18 cellular contexts compared by ENCODE assay signal in the genomic region with DNA sequence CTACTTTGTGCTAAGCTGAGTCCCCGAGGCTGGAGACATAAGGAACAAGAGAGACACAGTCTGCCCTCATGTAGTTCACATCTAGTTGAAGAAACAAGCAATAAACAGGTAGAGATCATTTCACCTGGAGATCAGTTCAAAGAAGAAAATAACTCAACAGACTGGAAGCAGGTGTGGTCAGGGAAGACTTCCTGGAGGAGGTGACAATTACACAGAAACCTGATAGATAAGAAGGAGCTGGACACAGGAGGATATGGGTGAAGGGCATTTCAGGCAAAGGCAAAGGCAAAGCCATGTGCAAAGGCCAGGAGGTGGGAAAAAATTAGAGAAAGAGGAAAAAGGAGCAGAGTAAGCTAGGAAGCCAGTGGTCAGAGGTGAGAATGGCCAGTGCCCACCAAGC.
DNase-seq lines count a peak whose midpoint lies in the region; ATAC-seq, FAIRE-seq and TF ChIP-seq lines count a peak whose summit lies in the region.
"Had no signal": no experiment of that assay in that cellular context is flagged by ENCODE, and none has a peak within 500 bp of the region (broad histone marks: within the 10 kb centered on the region; RNA-seq: fewer than 3 reads in every experiment).

No MANE protein-coding gene starts in this region.

- H3K4me3 ChIP-seq in SJCRH30 (no peak overlapping the region), bronchial epithelial cell (ENCODE audit: low read depth, low read length) (no peak overlapping the region), muscle layer of duodenum (ENCODE audit: low read depth in 1 of 2, low read length in 2 of 2) (no peak overlapping the region)

- H3K27ac ChIP-seq in SJCRH30 (peak overlapping the region; percentile 12; the same call in 1 of the 2 replicates), muscle layer of duodenum (ENCODE audit: low read length) (peak overlapping the region; percentile 60), substantia nigra (ENCODE audit: low read depth, low read length, poor library complexity, severe bottlenecking) (peak overlapping the region; percentile 90)
- H3K27ac ChIP-seq: parathyroid adenoma had no signal

- H3K4me1 ChIP-seq in SJCRH30 (peaks cover 13% of the 10 kb centered on the region; the same call in 1 of the 2 replicates), muscle layer of duodenum (ENCODE audit: control insufficient read depth in 1 of 2, insufficient read depth in 2 of 2, low read length in 2 of 2) (peaks cover 6 to 10% of the 10 kb centered on the region in 2 donors)
- H3K4me1 ChIP-seq: parathyroid adenoma had no signal

- H3K36me3 Mint-ChIP-seq in activated CD8-positive, alpha-beta T cell treated with anti-CD3 and anti-CD28 coated beads, Interleukin-2, amount 10 ng/mL, durations not matched to agents 7 days and 5 days (ENCODE audit: low read depth), result no peaks in the 10 kb centered on the region
- H3K36me3 Mint-ChIP-seq: activated naive CD8-positive, alpha-beta T cell had no signal

- POLR2A ChIA-PET in activated CD8-positive, alpha-beta T cell treated with anti-CD3 and anti-CD28 coated beads, Interleukin-2, amount 10 ng/mL, durations not matched to agents 7 days and 5 days (lab: Charles Lee), result no interaction called here

- no peaks in the 10 kb centered on the region for H3K4me1 Mint-ChIP-seq in activated CD8-positive, alpha-beta T cell treated with anti-CD3 and anti-CD28 coated beads, Interleukin-2, amount 10 ng/mL, durations not matched to agents 7 days and 5 days (ENCODE audit: low read depth)

- TF ChIP-seq CTCF in bronchial epithelial cell (IDR thresholded peaks at IDR 0.05; ENCODE audit: insufficient read depth, low read length, severe bottlenecking), result no peak

- CTCF ChIA-PET in activated CD8-positive, alpha-beta T cell treated with anti-CD3 and anti-CD28 coated beads, Interleukin-2, amount 10 ng/mL, durations not matched to agents 7 days and 5 days (lab: Charles Lee), result no interaction called here

- FAIRE-seq in bronchial epithelial cell (lab: Jason Lieb, UNC), result peak; percentile 72
- FAIRE-seq: G401.6 had no signal

- peaks cover 5% of the 10 kb centered on the region for H3K9me3 ChIP-seq in SJCRH30 (replicated peaks)
- peaks cover 0 to 3% of the 10 kb centered on the region in 2 donors for H3K9me3 ChIP-seq in muscle layer of duodenum (ENCODE audit: control insufficient read depth in 1 of 2, low read length in 2 of 2)

- no peak for DNase-seq in SJCRH30
- no peak for DNase-seq in bronchial epithelial cell (ENCODE audit: low read depth)
- DNase-seq in substantia nigra (lab: John Stamatoyannopoulos, UW), result no peak
- no peak for DNase-seq in NCI-H774 (lab: John Stamatoyannopoulos, UW)
- no peak for DNase-seq in NCI-H1092 treated with DMSO at 0.1 percent for 48 hours (lab: John Stamatoyannopoulos, UW)
- no peak for DNase-seq in activated CD8-positive, alpha-beta T cell treated with anti-CD3 and anti-CD28 coated beads, Interleukin-2, amount 10 ng/mL, durations not matched to agents 7 days and 5 days
- DNase-seq: activated CD4-positive, alpha-beta T cell treated with anti-CD3 and anti-CD28 coated beads, Interleukin-2, amount 50 U/mL, for 48 hours; activated T-cell treated with anti-CD3 and anti-CD28 coated beads, Interleukin-2, amount 50 U/mL, for 48 hours; AML-193; cerebellar nuclear complex; NCI-H1417 treated with DMSO at 0.1 percent for 48 hours; stimulated activated CD4-positive, alpha-beta T cell treated with anti-CD3 and anti-CD28 coated beads, Interleukin-15, amount 100 ng/mL, for 24 hours; SW 1271 had no signal

- H3K36me3 ChIP-seq in SJCRH30 (no peaks in the 10 kb centered on the region), bronchial epithelial cell (ENCODE audit: control insufficient read depth, insufficient read depth, low read length) (no peaks in the 10 kb centered on the region), muscle layer of duodenum (ENCODE audit: control insufficient read depth in 1 of 2, insufficient read depth in 2 of 2, low read length in 2 of 2) (no peaks in the 10 kb centered on the region)

- ATAC-seq in activated CD8-positive, alpha-beta T cell treated with anti-CD3 and anti-CD28 coated beads, Interleukin-2, amount 10 ng/mL, durations not matched to agents 7 days and 5 days, result no peak

- H3K27me3 Mint-ChIP-seq in activated CD8-positive, alpha-beta T cell treated with anti-CD3 and anti-CD28 coated beads, Interleukin-2, amount 10 ng/mL, durations not matched to agents 7 days and 5 days (ENCODE audit: low read depth), result no peaks in the 10 kb centered on the region
- H3K27me3 Mint-ChIP-seq: activated naive CD8-positive, alpha-beta T cell; stimulated activated naive CD8-positive, alpha-beta T cell treated with anti-CD3 and anti-CD28 coated beads, Interleukin-15, Interleukin-2, amounts not matched to agents 100 ng/mL and 50 ng/mL, for 24 hours had no signal

- no peaks in the 10 kb centered on the region for H3K9me3 Mint-ChIP-seq in activated CD8-positive, alpha-beta T cell treated with anti-CD3 and anti-CD28 coated beads, Interleukin-2, amount 10 ng/mL, durations not matched to agents 7 days and 5 days (ENCODE audit: insufficient read depth)
- H3K9me3 Mint-ChIP-seq: stimulated activated naive CD8-positive, alpha-beta T cell treated with anti-CD3 and anti-CD28 coated beads, Interleukin-15, Interleukin-2, amounts not matched to agents 100 ng/mL and 50 ng/mL, for 24 hours had no signal

- H3K4me3 Mint-ChIP-seq in activated CD8-positive, alpha-beta T cell treated with anti-CD3 and anti-CD28 coated beads, Interleukin-2, amount 10 ng/mL, durations not matched to agents 7 days and 5 days, result no peak overlapping the region
- H3K4me3 Mint-ChIP-seq: activated naive CD8-positive, alpha-beta T cell; stimulated activated naive CD8-positive, alpha-beta T cell treated with anti-CD3 and anti-CD28 coated beads, Interleukin-15, Interleukin-2, amounts not matched to agents 100 ng/mL and 50 ng/mL, for 24 hours had no signal

- H3K27me3 ChIP-seq in SJCRH30, result no peaks in the 10 kb centered on the region
- H3K27me3 ChIP-seq in bronchial epithelial cell (ENCODE audit: control insufficient read depth, insufficient read depth, low read length), result no peaks in the 10 kb centered on the region
- H3K27me3 ChIP-seq in muscle layer of duodenum (ENCODE audit: low read depth, low read length), result no peaks in the 10 kb centered on the region

- H3K27ac Mint-ChIP-seq in activated CD8-positive, alpha-beta T cell treated with anti-CD3 and anti-CD28 coated beads, Interleukin-2, amount 10 ng/mL, durations not matched to agents 7 days and 5 days, result no peak overlapping the region
- H3K27ac Mint-ChIP-seq: activated naive CD8-positive, alpha-beta T cell; stimulated activated naive CD8-positive, alpha-beta T cell treated with anti-CD3 and anti-CD28 coated beads, Interleukin-15, Interleukin-2, amounts not matched to agents 100 ng/mL and 50 ng/mL, for 24 hours had no signal

Comparison
In these comparisons a context has a peak if more than half of its experiments do, and no peak if none do; other contexts are left out.
1. H3K27ac ChIP-seq: peak in every context shown above with its lines; median percentile 90 in substantia nigra; 60 in muscle layer of duodenum; 12 in SJCRH30.